32 cellular contexts compared by ENCODE assay signal in the genomic region with DNA sequence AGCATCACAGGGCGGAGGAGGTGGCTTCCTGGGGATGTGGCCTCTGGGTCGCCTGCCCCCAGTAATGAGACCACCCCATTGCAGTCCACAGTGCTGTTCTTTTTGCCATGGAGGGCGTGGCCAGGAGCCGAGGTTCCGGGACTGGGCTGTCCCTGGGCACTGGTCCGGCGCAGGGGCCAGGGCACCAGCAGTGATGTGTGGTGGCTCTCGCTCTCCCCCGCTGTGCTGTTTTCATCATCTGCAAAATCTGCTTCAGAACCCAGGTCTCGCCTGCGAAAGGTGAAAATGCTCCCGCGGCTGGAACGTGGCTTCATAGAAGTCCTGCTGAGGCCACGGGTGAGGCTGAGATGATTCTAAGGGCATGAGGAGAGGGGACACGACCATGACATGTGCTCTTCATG. TPM values are rescaled to one million over a fixed set of nuclear protein-coding genes. Genes with fewer than 3 reads are reported as not detected.
"Had no signal": no experiment of that assay in that cellular context is flagged by ENCODE, and none has a peak within 500 bp of the region (broad histone marks: within the 10 kb centered on the region; RNA-seq: fewer than 3 reads in every experiment).

No MANE protein-coding gene starts in this region.

- H3K4me1 Mint-ChIP-seq: activated CD4-positive, alpha-beta T cell treated with anti-CD3 and anti-CD28 coated beads, Interleukin-2, amount 10 ng/mL, durations not matched to agents 24 days and 14 days; activated naive CD4-positive, alpha-beta T cell treated with anti-CD3 and anti-CD28 coated beads, Interleukin-2, amount 50 U/mL, for 24 hours; brain; central memory CD8-positive, alpha-beta T cell had no signal

- H3K4me1 ChIP-seq: Peyer's patch had no signal

- DNase-seq: activated CD4-positive, alpha-beta T cell treated with anti-CD3 and anti-CD28 coated beads, Interleukin-2, amount 10 ng/mL, durations not matched to agents 24 days and 14 days; activated CD4-positive, alpha-beta T cell treated with anti-CD3 and anti-CD28 coated beads, Interleukin-2, amount 50 U/mL, for 4 hours; activated CD4-positive, CD25-positive, alpha-beta regulatory T cell; activated CD8-positive, alpha-beta T cell treated with anti-CD3 and anti-CD28 coated beads for 36 hours; activated naive CD4-positive, alpha-beta T cell; activated T-cell treated with anti-CD3 and anti-CD28 coated beads, Interleukin-2, amount 50 U/mL, for 24 hours; anterior cingulate cortex; MM.1S; MV-4-11; NCI-H1092; NCI-H1417; NCI-H146; NCI-H187; NCI-H2029 treated with DMSO at 0.1 percent for 48 hours; NCI-H2107; NCI-H2171; NCI-H510A; NCI-H526; NCI-H748 treated with DMSO at 0.1 percent for 48 hours; NK-92 treated with Interleukin-12 subunit alpha and Interleukin-12 subunit beta, amount 100 ng/mL, for 24 hours; PC-3; RPMI8226; T1000; WERI-Rb-1 had no signal

- ATAC-seq: activated CD8-positive, alpha-beta T cell treated with anti-CD3 and anti-CD28 coated beads for 36 hours; PC-3; Right ventricle myocardium inferior had no signal

- H3K27me3 ChIP-seq: Peyer's patch had no signal

- H3K36me3 ChIP-seq: Peyer's patch, WERI-Rb-1 had no signal

- H3K27me3 Mint-ChIP-seq: activated CD8-positive, alpha-beta T cell treated with anti-CD3 and anti-CD28 coated beads for 36 hours; brain had no signal

- H3K9me3 ChIP-seq: Peyer's patch had no signal

- H3K9ac ChIP-seq: KMS-11 had no signal

- H3K36me3 Mint-ChIP-seq: activated naive CD4-positive, alpha-beta T cell treated with anti-CD3 and anti-CD28 coated beads, Interleukin-2, amount 50 U/mL, for 24 hours; brain had no signal

- H3K27ac Mint-ChIP-seq: activated CD4-positive, alpha-beta T cell treated with anti-CD3 and anti-CD28 coated beads, Interleukin-2, amount 10 ng/mL, durations not matched to agents 24 days and 14 days; activated CD8-positive, alpha-beta T cell treated with anti-CD3 and anti-CD28 coated beads for 36 hours; activated naive CD4-positive, alpha-beta T cell treated with anti-CD3 and anti-CD28 coated beads, Interleukin-2, amount 50 U/mL, for 24 hours; activated T-cell treated with anti-CD3 and anti-CD28 coated beads, Interleukin-2, amount 50 U/mL, for 24 hours; activated T-helper 1 cell treated with anti-CD3 and anti-CD28 coated beads, Interleukin-12 subunit alpha, Interleukin-12 subunit beta, Interleukin-2, Interleukin-4 antibody, amounts not matched to agents 30 ng/mL and 10 ng/mL and 1 ng/mL, durations not matched to agents 14 hours and 24 hours and 36 hours; brain had no signal

- H3K4me3 ChIP-seq: Peyer's patch had no signal

- H3K4me2 ChIP-seq: KMS-11 had no signal

- H3K4me3 Mint-ChIP-seq: activated CD4-positive, alpha-beta T cell treated with anti-CD3 and anti-CD28 coated beads, Interleukin-2, amount 10 ng/mL, durations not matched to agents 24 days and 14 days; activated CD8-positive, alpha-beta T cell treated with anti-CD3 and anti-CD28 coated beads for 36 hours; activated naive CD4-positive, alpha-beta T cell treated with anti-CD3 and anti-CD28 coated beads, Interleukin-2, amount 50 U/mL, for 24 hours; activated T-cell treated with anti-CD3 and anti-CD28 coated beads, Interleukin-2, amount 50 U/mL, for 24 hours; activated T-helper 1 cell treated with anti-CD3 and anti-CD28 coated beads, Interleukin-12 subunit alpha, Interleukin-12 subunit beta, Interleukin-2, Interleukin-4 antibody, amounts not matched to agents 30 ng/mL and 10 ng/mL and 1 ng/mL, durations not matched to agents 14 hours and 24 hours and 36 hours; brain; central memory CD8-positive, alpha-beta T cell had no signal

- H3K27ac ChIP-seq: KMS-11, Peyer's patch, WERI-Rb-1 had no signal

- H3K9me3 Mint-ChIP-seq: activated CD4-positive, alpha-beta T cell treated with anti-CD3 and anti-CD28 coated beads, Interleukin-2, amount 10 ng/mL, durations not matched to agents 24 days and 14 days; activated naive CD4-positive, alpha-beta T cell treated with anti-CD3 and anti-CD28 coated beads, Interleukin-2, amount 50 U/mL, for 24 hours; activated T-cell treated with anti-CD3 and anti-CD28 coated beads, Interleukin-2, amount 50 U/mL, for 24 hours; activated T-helper 1 cell treated with anti-CD3 and anti-CD28 coated beads, Interleukin-12 subunit alpha, Interleukin-12 subunit beta, Interleukin-2, Interleukin-4 antibody, amounts not matched to agents 30 ng/mL and 10 ng/mL and 1 ng/mL, durations not matched to agents 14 hours and 24 hours and 36 hours; central memory CD8-positive, alpha-beta T cell had no signal

RNA-seq across cellular contexts. Expression of a gene that starts 45.8 kb away (rescaled TPM):
- total RNA-seq: activated CD4-positive, alpha-beta T cell treated with anti-CD3 and anti-CD28 coated beads, Interleukin-2, amount 10 ng/mL, durations not matched to agents 24 days and 14 days; activated T-helper 1 cell treated with anti-CD3 and anti-CD28 coated beads, Interleukin-12 subunit alpha, Interleukin-12 subunit beta, Interleukin-2, Interleukin-4 antibody, amounts not matched to agents 30 ng/mL and 10 ng/mL and 1 ng/mL, durations not matched to agents 14 hours and 24 hours and 36 hours; PC-3; T-helper 1 cell treated with Interleukin-12 subunit alpha and Interleukin-12 subunit beta and Interleukin-4 antibody, amounts not matched to agents 30 ng/mL and 1 ng/mL, for 36 hours had no signal
